ENCODE assay signal across 8 cellular contexts in the genomic region with DNA sequence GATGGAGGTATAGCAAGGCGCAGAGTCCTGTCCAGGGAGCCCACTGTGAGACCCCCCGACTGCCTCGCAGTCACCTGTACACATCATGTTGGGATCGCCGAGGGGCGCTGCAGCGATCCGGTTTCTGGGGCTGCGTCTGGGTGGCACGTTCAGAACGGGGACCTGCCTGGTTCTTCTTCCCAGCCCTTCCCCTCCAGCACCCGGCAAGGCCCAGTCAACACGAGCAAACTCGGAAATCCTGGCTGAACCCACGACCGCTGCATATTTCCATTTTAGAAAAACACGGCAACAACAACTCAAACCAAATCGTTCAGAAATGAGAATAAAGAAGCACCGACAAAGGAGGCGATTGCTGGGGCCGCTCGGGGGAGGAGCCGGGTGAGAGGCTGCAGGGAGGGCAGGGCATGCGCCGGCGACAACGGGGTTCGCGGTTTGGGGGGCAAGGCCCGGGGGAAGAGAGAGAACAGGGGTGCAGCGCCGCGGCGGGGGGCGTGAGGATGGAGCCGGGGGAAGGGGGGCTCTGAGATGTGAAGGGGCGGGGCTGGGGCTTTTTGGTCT. TPM values are rescaled to one million over a fixed set of nuclear protein-coding genes. Genes with fewer than 3 reads are reported as not detected.
DNase-seq lines count a peak whose midpoint lies in the region; ATAC-seq and TF ChIP-seq lines count a peak whose summit lies in the region.

No MANE protein-coding gene starts in this region.

- H3K9me3 Mint-ChIP-seq in brain: peaks cover 0 to 13% (median 8%) of the 10 kb centered on the region in 5 experiments

- DNase-seq in EH (ENCODE audit: low read depth): peak; percentile 33
- peak; percentile 16 to 52 (median 28) for DNase-seq in T-helper 2 cell
- peak; percentile 19 for DNase-seq in iPS-NIHi7 (ENCODE audit: extremely low spot score)
- peak in 2 of 3 donors; percentile 11 to 24 for DNase-seq in stimulated activated CD4-positive, alpha-beta T cell treated with anti-CD3 and anti-CD28 coated beads, Interleukin-12 subunit alpha, Interleukin-12 subunit beta, amount 100 ng/mL, for 48 hours (ENCODE audit: low read depth in 2 of 3, low spot score in 1 of 3)
- no peak for DNase-seq in DMS114 treated with DMSO at 0.1 percent for 48 hours (lab: John Stamatoyannopoulos, UW; ENCODE audit: unreplicated experiment)
- no peak for DNase-seq in DMS153 (lab: John Stamatoyannopoulos, UW)

- TF ChIP-seq CTCF in brain (conservative IDR thresholded peaks at IDR 0.05): peak in 1 of 2 experiments; percentile 7

- H3K4me3 Mint-ChIP-seq in brain: peak overlapping the region; percentile 98 to 100 (median 100)

- H3K27ac Mint-ChIP-seq in brain: peak overlapping the region; percentile 89 to 97 (median 92)

- H3K36me3 Mint-ChIP-seq in brain: peaks cover 29% of the 10 kb centered on the region

- peaks cover 34% of the 10 kb centered on the region for H3K4me1 Mint-ChIP-seq in brain

- H3K27me3 Mint-ChIP-seq in brain: peaks cover 31% of the 10 kb centered on the region

- ATAC-seq in HG02943 (IDR thresholded peaks at IDR 0.05; ENCODE audit: low read depth, unreplicated experiment): peak; percentile 34

RNA-seq across cellular contexts. Expression of a gene that starts 0.6 kb away (rescaled TPM):
- 30.0 TPM for polyA plus RNA-seq in brain (ENCODE audit: insufficient read depth, low read depth, low replicate concordance)

RNA-seq across cellular contexts. Expression of a gene that starts 0.7 kb away (rescaled TPM):
- 0.53 TPM for polyA plus RNA-seq in brain (ENCODE audit: insufficient read depth, low read depth, low replicate concordance)

RNA-seq across cellular contexts. Expression of a gene that starts 27.6 kb away (rescaled TPM):
- 71.6 TPM for polyA plus RNA-seq in brain (ENCODE audit: insufficient read depth, low read depth, low replicate concordance)

RNA-seq across cellular contexts. Expression of a gene that starts 42.5 kb away (rescaled TPM):
- polyA plus RNA-seq in brain (ENCODE audit: insufficient read depth, low read depth, low replicate concordance): 18.5 TPM

RNA-seq across cellular contexts. Expression of a gene that starts 46.6 kb away (rescaled TPM):
- 0.54 TPM for polyA plus RNA-seq in brain (ENCODE audit: insufficient read depth, low read depth, low replicate concordance)

Comparison
In these comparisons a context has a peak if more than half of its experiments do, and no peak if none do; other contexts are left out.
1. DNase-seq: peak in EH (single experiment), T-helper 2 cell (5 of 5), iPS-NIHi7 (single experiment) and stimulated activated CD4-positive, alpha-beta T cell treated with anti-CD3 and anti-CD28 coated beads, Interleukin-12 subunit alpha, Interleukin-12 subunit beta, amount 100 ng/mL, for 48 hours (2 of 3); none in DMS114 treated with DMSO at 0.1 percent for 48 hours (single experiment) and DMS153 (single experiment).